ENCODE assay signal across 20 cellular contexts in the genomic region with DNA sequence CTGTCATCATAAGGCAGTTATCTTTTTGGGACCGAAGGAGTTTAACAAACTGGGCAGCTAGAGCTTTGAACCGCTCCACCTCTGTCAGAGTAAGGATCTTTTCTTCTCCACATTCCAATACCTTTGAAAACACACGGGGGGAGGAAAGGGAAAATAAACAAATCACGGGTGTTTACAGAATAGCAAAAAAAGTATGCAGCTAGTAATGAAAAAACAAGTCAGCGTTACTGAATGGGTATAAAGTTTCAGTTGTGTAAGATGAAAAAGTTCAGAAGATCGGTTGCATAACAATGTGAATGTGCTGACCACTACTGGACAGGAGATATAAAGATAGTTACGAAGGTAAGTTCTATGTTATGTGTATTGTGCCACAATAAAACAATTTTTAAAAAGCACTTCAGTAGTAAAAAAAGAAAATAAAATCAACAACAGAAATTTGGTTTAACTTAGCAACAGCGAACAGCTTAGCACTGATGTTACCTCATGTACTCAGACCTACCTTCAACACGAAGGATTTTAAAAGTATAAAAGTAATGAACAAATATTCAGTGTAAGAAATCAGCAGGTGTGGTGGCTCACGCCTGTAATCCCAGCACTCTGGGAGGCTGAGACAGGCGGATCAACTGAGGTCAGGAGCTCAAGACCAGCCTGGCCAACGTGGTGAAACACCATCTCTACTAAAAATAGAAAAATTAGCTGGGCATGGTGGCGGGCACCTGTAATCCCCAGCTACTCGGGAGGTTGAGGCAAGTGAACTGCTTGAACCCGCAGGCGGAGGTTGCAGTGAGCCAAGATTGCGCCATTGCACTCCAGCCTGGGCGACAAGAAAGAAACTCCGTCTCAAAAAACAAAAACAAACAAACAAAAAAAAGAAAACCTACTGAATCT. TPM values are rescaled to one million over a fixed set of nuclear protein-coding genes. Genes with fewer than 3 reads are reported as not detected.
DNase-seq lines count a peak whose midpoint lies in the region; ATAC-seq and TF ChIP-seq lines count a peak whose summit lies in the region.
"Had no signal": no experiment of that assay in that cellular context is flagged by ENCODE, and none has a peak within 500 bp of the region (broad histone marks: within the 10 kb centered on the region; RNA-seq: fewer than 3 reads in every experiment).

No MANE protein-coding gene starts in this region.

- no peaks in the 10 kb centered on the region for H3K27me3 Mint-ChIP-seq in activated naive CD4-positive, alpha-beta T cell treated with anti-CD3 and anti-CD28 coated beads, Interleukin-2, amount 50 U/mL, for 24 hours
- H3K27me3 Mint-ChIP-seq: CD4-positive, CD25-positive, alpha-beta regulatory T cell; type B pancreatic cell had no signal

- peaks cover 40% of the 10 kb centered on the region for H3K4me1 ChIP-seq in SJSA1 (replicated peaks)
- H3K4me1 ChIP-seq: neural progenitor cell had no signal

- H3K36me3 Mint-ChIP-seq in activated naive CD4-positive, alpha-beta T cell treated with anti-CD3 and anti-CD28 coated beads, Interleukin-2, amount 50 U/mL, for 24 hours: peaks cover 39% of the 10 kb centered on the region

- H3K27ac Mint-ChIP-seq in activated naive CD4-positive, alpha-beta T cell treated with anti-CD3 and anti-CD28 coated beads, Interleukin-2, amount 50 U/mL, for 24 hours: peak overlapping the region; percentile 41
- H3K27ac Mint-ChIP-seq: neural progenitor cell, type B pancreatic cell had no signal

- no peak overlapping the region for H3K4me3 Mint-ChIP-seq in activated naive CD4-positive, alpha-beta T cell treated with anti-CD3 and anti-CD28 coated beads, Interleukin-2, amount 50 U/mL, for 24 hours
- H3K4me3 Mint-ChIP-seq: CD4-positive, CD25-positive, alpha-beta regulatory T cell; neural progenitor cell; type B pancreatic cell had no signal

- TF ChIP-seq CTCF in fibroblast of pulmonary artery (IDR thresholded peaks at IDR 0.05; ENCODE audit: low read length, missing control alignments): no peak

- H3K27ac ChIP-seq in SJSA1: 0 out of 2 replicates have a peak overlapping the region, but pooled peaks have one; percentile 13
- no peak overlapping the region for H3K27ac ChIP-seq in caudate nucleus (ENCODE audit: low read depth, low read length)
- H3K27ac ChIP-seq: neural progenitor cell, SK-N-MC had no signal

- peaks cover 35% of the 10 kb centered on the region for H3K36me3 ChIP-seq in SJSA1
- H3K36me3 ChIP-seq: neural progenitor cell had no signal

- ATAC-seq in HG03108 (IDR thresholded peaks at IDR 0.05; ENCODE audit: unreplicated experiment): no peak
- ATAC-seq: GM12878; PC-3; stimulated activated naive CD8-positive, alpha-beta T cell treated with anti-CD3 and anti-CD28 coated beads, Interleukin-15, Interleukin-2, amounts not matched to agents 100 U/mL and 50 U/mL, for 24 hours had no signal

- no peak for DNase-seq in activated naive CD4-positive, alpha-beta T cell treated with anti-CD3 and anti-CD28 coated beads, Interleukin-2, amount 50 U/mL, for 16 hours
- DNase-seq in SJSA1 (ENCODE audit: low read depth in 1 of 2, low spot score in 2 of 2) (peak in 1 of 2 experiments; percentile 71), fibroblast of pulmonary artery (ENCODE audit: low read depth) (peak; percentile 12), renal cortical epithelial cell (ENCODE audit: low read depth) (peak; percentile 22), HuH-7.5 (ENCODE audit: low spot score) (no peak), caudate nucleus (lab: John Stamatoyannopoulos, UW) (no peak)
- DNase-seq: activated CD4-positive, alpha-beta T cell treated with anti-CD3 and anti-CD28 coated beads for 4 hours; CD4-positive, CD25-positive, alpha-beta regulatory T cell; dorsolateral prefrontal cortex; GF-D8; NCI-H1417 treated with DMSO at 0.1 percent for 48 hours; NCI-H748 treated with DMSO at 0.1 percent for 48 hours; PC-3; stimulated activated naive CD8-positive, alpha-beta T cell treated with anti-CD3 and anti-CD28 coated beads, Interleukin-15, Interleukin-2, amounts not matched to agents 100 U/mL and 50 U/mL, for 24 hours had no signal

- no peaks in the 10 kb centered on the region for H3K9me3 Mint-ChIP-seq in activated naive CD4-positive, alpha-beta T cell treated with anti-CD3 and anti-CD28 coated beads, Interleukin-2, amount 50 U/mL, for 24 hours
- H3K9me3 Mint-ChIP-seq: CD4-positive, CD25-positive, alpha-beta regulatory T cell; neural progenitor cell; type B pancreatic cell had no signal

- H3K9me3 ChIP-seq in SJSA1 (replicated peaks): no peaks in the 10 kb centered on the region

- no peaks in the 10 kb centered on the region for H3K27me3 ChIP-seq in SJSA1 (replicated peaks)
- H3K27me3 ChIP-seq: dorsolateral prefrontal cortex, neural progenitor cell had no signal

- H3K4me3 ChIP-seq in SJSA1: no peak overlapping the region
- H3K4me3 ChIP-seq in fibroblast of pulmonary artery (replicated peaks; ENCODE audit: low read depth, low read length): no peak overlapping the region
- H3K4me3 ChIP-seq: dorsolateral prefrontal cortex, GM12878, neural progenitor cell, SK-N-MC had no signal

- peaks cover 22% of the 10 kb centered on the region for H3K4me1 Mint-ChIP-seq in activated naive CD4-positive, alpha-beta T cell treated with anti-CD3 and anti-CD28 coated beads, Interleukin-2, amount 50 U/mL, for 24 hours
- H3K4me1 Mint-ChIP-seq: neural progenitor cell had no signal

RNA-seq across cellular contexts. Expression of gene MARF1, which starts 34.3 kb away (rescaled TPM):
- 3.6 and 5.8 TPM in 2 replicates for total RNA-seq in SJSA1 (2014; rRNA removed; shearing (Covaris generic))
- total RNA-seq in renal cortical epithelial cell: 11.1 and 32.3 TPM in 2 replicates

RNA-seq across cellular contexts. Expression of gene NDE1, which starts 41.4 kb away (rescaled TPM):
- total RNA-seq in SJSA1 (2014; rRNA removed; shearing (Covaris generic)): 61.8 and 94.0 TPM in 2 replicates
- 17.3 and 23.4 TPM in 2 replicates for total RNA-seq in renal cortical epithelial cell

Comparison
In these comparisons a context has a peak if more than half of its experiments do, and no peak if none do; other contexts are left out.
1. DNase-seq: peak in fibroblast of pulmonary artery (single experiment) and renal cortical epithelial cell (single experiment); none in activated naive CD4-positive, alpha-beta T cell treated with anti-CD3 and anti-CD28 coated beads, Interleukin-2, amount 50 U/mL, for 16 hours (single experiment), HuH-7.5 (single experiment) and caudate nucleus (0 of 61).